18 cellular contexts compared by ENCODE assay signal in the genomic region with DNA sequence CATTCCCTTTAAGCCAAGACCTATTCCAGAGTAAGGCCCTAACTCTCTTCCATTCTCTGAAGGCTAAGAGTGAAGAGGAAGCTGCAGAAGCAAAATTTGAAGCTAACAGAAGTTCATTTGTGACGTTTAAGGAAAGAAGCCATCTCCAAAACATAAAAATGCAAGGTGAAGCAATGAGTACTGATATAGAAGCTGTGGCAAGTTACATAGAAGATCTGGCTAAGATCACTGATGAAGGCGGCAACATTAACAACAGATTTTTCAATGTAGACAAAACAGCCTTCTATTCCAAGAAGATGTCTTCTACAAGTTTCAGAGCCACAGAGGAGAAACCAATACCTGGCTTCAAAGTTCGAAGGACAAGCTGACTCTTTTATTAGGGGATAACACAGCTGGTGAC.
"Had no signal": no experiment of that assay in that cellular context is flagged by ENCODE, and none has a peak within 500 bp of the region (broad histone marks: within the 10 kb centered on the region; RNA-seq: fewer than 3 reads in every experiment).

No MANE protein-coding gene starts in this region.

- ATAC-seq: activated CD8-positive, alpha-beta T cell treated with anti-CD3 and anti-CD28 coated beads for 36 hours; activated T-cell treated with anti-CD3 and anti-CD28 coated beads, Interleukin-2, amount 50 U/mL, for 72 hours; naive thymus-derived CD8-positive, alpha-beta T cell; stimulated activated naive B cell treated with anti-CD40 and anti-IgM and Interleukin-4, amounts not matched to agents 10 μg/mL and 1 μg/mL and 100 μg/mL, for 72 hours; T-helper 17 cell had no signal

- H3K9me3 Mint-ChIP-seq: stimulated activated naive B cell treated with anti-CD40 and anti-IgM and Interleukin-4, amounts not matched to agents 10 μg/mL and 1 μg/mL and 100 μg/mL, for 72 hours had no signal

- H3K27ac Mint-ChIP-seq: activated CD8-positive, alpha-beta T cell treated with anti-CD3 and anti-CD28 coated beads for 36 hours; activated T-cell treated with anti-CD3 and anti-CD28 coated beads, Interleukin-2, amount 50 U/mL, for 72 hours; naive thymus-derived CD8-positive, alpha-beta T cell; stimulated activated naive B cell treated with anti-CD40 and anti-IgM and Interleukin-4, amounts not matched to agents 10 μg/mL and 1 μg/mL and 100 μg/mL, for 72 hours; T-helper 17 cell had no signal

- H3K4me3 Mint-ChIP-seq: activated CD8-positive, alpha-beta T cell treated with anti-CD3 and anti-CD28 coated beads for 36 hours; activated T-cell treated with anti-CD3 and anti-CD28 coated beads, Interleukin-2, amount 50 U/mL, for 72 hours; naive thymus-derived CD8-positive, alpha-beta T cell; stimulated activated naive B cell treated with anti-CD40 and anti-IgM and Interleukin-4, amounts not matched to agents 10 μg/mL and 1 μg/mL and 100 μg/mL, for 72 hours; T-helper 17 cell had no signal

- H3K27me3 Mint-ChIP-seq: activated CD8-positive, alpha-beta T cell treated with anti-CD3 and anti-CD28 coated beads for 36 hours; naive thymus-derived CD8-positive, alpha-beta T cell; stimulated activated naive B cell treated with anti-CD40 and anti-IgM and Interleukin-4, amounts not matched to agents 10 μg/mL and 1 μg/mL and 100 μg/mL, for 72 hours; T-helper 17 cell had no signal

- H3K4me1 Mint-ChIP-seq: naive thymus-derived CD8-positive, alpha-beta T cell; stimulated activated naive B cell treated with anti-CD40 and anti-IgM and Interleukin-4, amounts not matched to agents 10 μg/mL and 1 μg/mL and 100 μg/mL, for 72 hours; T-helper 17 cell had no signal

- H3K36me3 Mint-ChIP-seq: naive thymus-derived CD8-positive, alpha-beta T cell; stimulated activated naive B cell treated with anti-CD40 and anti-IgM and Interleukin-4, amounts not matched to agents 10 μg/mL and 1 μg/mL and 100 μg/mL, for 72 hours had no signal

- DNase-seq: activated CD4-positive, alpha-beta T cell treated with anti-CD3 and anti-CD28 coated beads for 48 hours; activated CD8-positive, alpha-beta memory T cell treated with anti-CD3 and anti-CD28 coated beads, Interleukin-2, amount 50 U/mL, for 4 hours; activated CD8-positive, alpha-beta T cell treated with anti-CD3 and anti-CD28 coated beads for 36 hours; activated gamma-delta T cell treated with Interleukin-2 at 50 U/mL for 16 hours; activated T-cell treated with anti-CD3 and anti-CD28 coated beads, Interleukin-2, amount 50 U/mL, for 72 hours; aorta; cerebellar nuclear complex; effector CD8-positive, alpha-beta T cell; esophagus squamous epithelium; glutamatergic neuron; kidney glomerular epithelial cell; mesenchymal stem cell; stimulated activated CD4-positive, alpha-beta T cell treated with anti-CD3 and anti-CD28 coated beads, Interleukin-15, amount 100 ng/mL, for 24 hours; stimulated activated CD4-positive, alpha-beta T cell treated with anti-CD3 and anti-CD28 coated beads, Interleukin-4, amount 100 ng/mL, for 1 hour; stimulated activated naive B cell treated with anti-CD40 and anti-IgM and Interleukin-4, amounts not matched to agents 10 μg/mL and 1 μg/mL and 100 μg/mL, for 72 hours; substantia nigra; T-helper 17 cell had no signal
